ENCODE assay signal across 14 cellular contexts in the genomic region with DNA sequence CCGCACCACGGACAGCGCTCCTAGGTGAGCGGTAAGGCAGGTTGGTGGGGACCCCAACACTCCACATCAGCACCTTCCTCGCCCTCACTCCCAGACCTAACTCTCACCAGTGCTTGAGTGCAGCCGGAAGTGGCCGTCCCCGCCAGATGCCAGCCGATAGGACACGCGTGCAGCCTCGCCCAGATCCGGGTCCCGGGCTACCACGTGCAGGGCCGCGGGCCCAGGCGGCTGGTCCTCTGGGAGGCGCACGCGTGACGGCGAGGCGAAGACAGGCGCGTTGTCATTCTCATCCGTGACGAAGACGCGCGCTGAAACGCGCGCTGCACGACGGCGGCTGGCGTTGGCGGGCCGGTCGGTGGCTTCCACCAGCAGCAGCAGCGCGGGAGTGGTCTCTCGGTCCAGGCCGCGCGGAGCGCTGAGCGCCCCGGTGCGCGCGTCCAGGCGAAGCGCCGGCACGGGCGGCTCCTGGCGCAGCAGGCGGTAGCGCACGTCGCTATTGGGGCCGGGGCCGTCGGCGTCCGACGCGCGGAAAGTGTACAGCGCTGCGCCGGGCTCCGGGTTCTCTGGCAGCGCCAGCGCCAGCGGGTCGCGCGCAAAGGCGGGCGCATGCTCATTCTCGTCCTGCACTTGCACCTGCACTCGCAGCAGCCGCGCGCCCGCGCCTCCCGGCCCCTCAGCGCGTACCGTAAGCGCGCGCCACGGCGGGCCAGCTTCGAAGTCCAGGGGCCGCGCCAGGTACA. TPM values are rescaled to one million over a fixed set of nuclear protein-coding genes. Genes with fewer than 3 reads are reported as not detected.
A peak's percentile ranks its signal among the peaks of the same experiment; 100 is the strongest.
DNase-seq lines count a peak whose midpoint lies in the region; ATAC-seq and TF ChIP-seq lines count a peak whose summit lies in the region.
"Had no signal": no experiment of that assay in that cellular context is flagged by ENCODE, and none has a peak within 500 bp of the region (broad histone marks: within the 10 kb centered on the region; RNA-seq: fewer than 3 reads in every experiment).

No MANE protein-coding gene starts in this region.

- H3K4me1 Mint-ChIP-seq in activated T-helper 2 cell treated with anti-CD3 and anti-CD28 coated beads, Interferon-gamma antibody, Interleukin-2, Interleukin-4, amounts not matched to agents 10 μg/mL and 5 μg/mL and 100 μg/mL, durations not matched to agents 14 hours and 24 hours and 36 hours (ENCODE audit: low read depth): peaks cover 13% of the 10 kb centered on the region

- POLR2A ChIA-PET in OCI-LY7 (lab: Charles Lee): interaction anchor here (1.2 kb wide), 1 partner anchor 12 kb away, joined by 4 read pairs; no protein-coding TSS in a partner anchor

- H3K27ac Mint-ChIP-seq in activated T-helper 2 cell treated with anti-CD3 and anti-CD28 coated beads, Interferon-gamma antibody, Interleukin-2, Interleukin-4, amounts not matched to agents 10 μg/mL and 5 μg/mL and 100 μg/mL, durations not matched to agents 14 hours and 24 hours and 36 hours: no peak overlapping the region
- H3K27ac Mint-ChIP-seq: activated B cell treated with CpG ODN at 0.5 μM for 24 hours had no signal

- DNase-seq in NCI-H187 (lab: John Stamatoyannopoulos, UW) (peak; percentile 41 to 56), NCI-H187 treated with DMSO at 0.1 percent for 48 hours (lab: John Stamatoyannopoulos, UW) (no peak), colonic mucosa (peak; percentile 54), left lung (peak in 1 of 2 donors; percentile 81), suprapubic skin (ENCODE audit: low spot score in 2 of 2) (no peak), NCI-H1048 (lab: John Stamatoyannopoulos, UW) (no peak), OCI-LY7 (ENCODE audit: low spot score) (no peak)
- DNase-seq in activated T-helper 2 cell treated with anti-CD3 and anti-CD28 coated beads, Interferon-gamma antibody, Interleukin-2, Interleukin-4, amounts not matched to agents 10 μg/mL and 5 μg/mL and 100 μg/mL, durations not matched to agents 14 hours and 24 hours and 36 hours (ENCODE audit: low spot score): no peak
- DNase-seq: 8988T, activated B cell treated with CpG ODN at 0.5 μM for 24 hours, COR-L47, NCI-H1930, SK-N-SH had no signal

- H3K27ac ChIP-seq in colonic mucosa (no peak overlapping the region), left lung (no peak overlapping the region), suprapubic skin (no peak overlapping the region), OCI-LY7 (ENCODE audit: low read depth, low read length, poor library complexity, severe bottlenecking) (no peak overlapping the region)
- H3K27ac ChIP-seq: tibial artery had no signal

- H3K4me3 Mint-ChIP-seq in activated T-helper 2 cell treated with anti-CD3 and anti-CD28 coated beads, Interferon-gamma antibody, Interleukin-2, Interleukin-4, amounts not matched to agents 10 μg/mL and 5 μg/mL and 100 μg/mL, durations not matched to agents 14 hours and 24 hours and 36 hours (ENCODE audit: low read depth): no peak overlapping the region
- H3K4me3 Mint-ChIP-seq: activated B cell treated with CpG ODN at 0.5 μM for 24 hours had no signal

- H3K36me3 ChIP-seq in colonic mucosa: no peaks in the 10 kb centered on the region
- H3K36me3 ChIP-seq in left lung: peaks cover 0 to 51% of the 10 kb centered on the region in 2 donors
- H3K36me3 ChIP-seq in suprapubic skin: peaks cover 66% of the 10 kb centered on the region
- H3K36me3 ChIP-seq in OCI-LY7 (ENCODE audit: insufficient read depth, low read length): no peaks in the 10 kb centered on the region

- BruUV-seq in OCI-LY7 (replicated peaks; lab: Mats Ljungman, UMichigan): no TSS peak

- no peaks in the 10 kb centered on the region for H3K9me2 ChIP-seq in OCI-LY7 (ENCODE audit: insufficient read depth, low read length)
- H3K9me2 ChIP-seq: SK-N-SH had no signal

- no peak for TF ChIP-seq POLR2A in suprapubic skin (IDR thresholded peaks at IDR 0.05)

- no peaks in the 10 kb centered on the region for H3K27me3 ChIP-seq in colonic mucosa
- H3K27me3 ChIP-seq in left lung: no peaks in the 10 kb centered on the region
- peaks cover 3% of the 10 kb centered on the region for H3K27me3 ChIP-seq in suprapubic skin
- H3K27me3 ChIP-seq: tibial artery had no signal

- 60% methylated on average over 43 of the region's 102 CpGs for WGBS in suprapubic skin

- peak overlapping the region; percentile 35 for H3K4me3 ChIP-seq in colonic mucosa
- H3K4me3 ChIP-seq in left lung: peak overlapping the region; percentile 13 to 26
- H3K4me3 ChIP-seq in suprapubic skin: peak overlapping the region; percentile 47
- H3K4me3 ChIP-seq in OCI-LY7 (ENCODE audit: low read depth, low read length, poor library complexity, severe bottlenecking): no peak overlapping the region
- H3K4me3 ChIP-seq: tibial artery had no signal

- no peaks in the 10 kb centered on the region for H3K9me3 Mint-ChIP-seq in activated T-helper 2 cell treated with anti-CD3 and anti-CD28 coated beads, Interferon-gamma antibody, Interleukin-2, Interleukin-4, amounts not matched to agents 10 μg/mL and 5 μg/mL and 100 μg/mL, durations not matched to agents 14 hours and 24 hours and 36 hours
- H3K9me3 Mint-ChIP-seq: activated B cell treated with CpG ODN at 0.5 μM for 24 hours had no signal

- H3K36me3 Mint-ChIP-seq in activated T-helper 2 cell treated with anti-CD3 and anti-CD28 coated beads, Interferon-gamma antibody, Interleukin-2, Interleukin-4, amounts not matched to agents 10 μg/mL and 5 μg/mL and 100 μg/mL, durations not matched to agents 14 hours and 24 hours and 36 hours (ENCODE audit: low read depth): no peaks in the 10 kb centered on the region

- H3K4me2 ChIP-seq in OCI-LY7 (ENCODE audit: low read length): no peak overlapping the region
- H3K4me2 ChIP-seq: SK-N-SH had no signal

- H4K20me1 ChIP-seq in OCI-LY7 (ENCODE audit: insufficient read depth, low read length): no peaks in the 10 kb centered on the region

- peak; percentile 74 for ATAC-seq in left lung

- no peak for TF ChIP-seq EP300 in suprapubic skin (IDR thresholded peaks at IDR 0.05)

- CTCF ChIA-PET in OCI-LY7 (lab: Charles Lee; ENCODE audit: unreplicated experiment): no interaction called here

- H3K27me3 Mint-ChIP-seq in activated T-helper 2 cell treated with anti-CD3 and anti-CD28 coated beads, Interferon-gamma antibody, Interleukin-2, Interleukin-4, amounts not matched to agents 10 μg/mL and 5 μg/mL and 100 μg/mL, durations not matched to agents 14 hours and 24 hours and 36 hours (ENCODE audit: low read depth): no peaks in the 10 kb centered on the region
- H3K27me3 Mint-ChIP-seq: activated B cell treated with CpG ODN at 0.5 μM for 24 hours had no signal

- intact Hi-C loops in colonic mucosa (cut with DNase I) (no loop called here), left lung (cut with DNase I) (no loop called here), OCI-LY7 (cut with micrococcal nuclease; ENCODE audit: unreplicated experiment) (no loop called here)
- intact Hi-C loops in activated T-helper 2 cell treated with anti-CD3 and anti-CD28 coated beads, Interferon-gamma antibody, Interleukin-2, Interleukin-4, amounts not matched to agents 10 μg/mL and 5 μg/mL and 100 μg/mL, durations not matched to agents 14 hours and 24 hours and 36 hours (cut with micrococcal nuclease): no loop called here

- H3K9ac ChIP-seq in colonic mucosa (ENCODE audit: low read depth in 2 of 2, low read length in 2 of 2): peak overlapping the region in 1 of 2 donors; percentile 6
- H3K9ac ChIP-seq: SK-N-SH had no signal

- no peaks in the 10 kb centered on the region for H3K9me3 ChIP-seq in colonic mucosa
- H3K9me3 ChIP-seq in left lung: no peaks in the 10 kb centered on the region
- no peaks in the 10 kb centered on the region for H3K9me3 ChIP-seq in suprapubic skin
- no peaks in the 10 kb centered on the region for H3K9me3 ChIP-seq in OCI-LY7 (ENCODE audit: low read length)
- H3K9me3 ChIP-seq: SK-N-SH, tibial artery had no signal

- no peak overlapping the region for H2AFZ ChIP-seq in OCI-LY7 (ENCODE audit: low read length)

- TF ChIP-seq CTCF in colonic mucosa (IDR thresholded peaks at IDR 0.05) (no peak), left lung (IDR thresholded peaks at IDR 0.05) (no peak), suprapubic skin (IDR thresholded peaks at IDR 0.05) (no peak), OCI-LY7 (conservative IDR thresholded peaks at IDR 0.05; ENCODE audit: low read length) (no peak)

- peaks cover 5% of the 10 kb centered on the region for H3K4me1 ChIP-seq in colonic mucosa
- peaks cover 1 to 12% of the 10 kb centered on the region in 2 donors for H3K4me1 ChIP-seq in left lung
- peaks cover 9% of the 10 kb centered on the region for H3K4me1 ChIP-seq in suprapubic skin
- H3K4me1 ChIP-seq in OCI-LY7 (ENCODE audit: insufficient read depth, low read length, poor library complexity, severe bottlenecking): no peaks in the 10 kb centered on the region

- H3K79me2 ChIP-seq in OCI-LY7 (ENCODE audit: insufficient read depth, low read depth, low read length): no peaks in the 10 kb centered on the region

RNA-seq across cellular contexts. Expression of a gene that starts 10.8 kb away (rescaled TPM):
- total RNA-seq in colonic mucosa (100 to 1,000 TPM in 1 of 2 donors, 10 to 100 TPM in 1; 83.4 to 123 TPM), left lung (100 to 1,000 TPM; 202 to 264 TPM), suprapubic skin (100 to 1,000 TPM in 2 of 4 donors, 10 to 100 TPM in 2; 56.1 to 126 (median 81.9) TPM), OCI-LY7 (2022) (41.1 and 45.4 TPM in 2 replicates)
- 36.2 and 39.1 TPM in 2 replicates for total RNA-seq in activated T-helper 2 cell treated with anti-CD3 and anti-CD28 coated beads, Interferon-gamma antibody, Interleukin-2, Interleukin-4, amounts not matched to agents 10 μg/mL and 5 μg/mL and 100 μg/mL, durations not matched to agents 14 hours and 24 hours and 36 hours
- total RNA-seq in OCI-LY7 (2014; rRNA removed; shearing (Covaris generic)): 11.9 and 16.6 TPM in 2 replicates

RNA-seq across cellular contexts. Expression of a gene that starts 18.0 kb away (rescaled TPM):
- total RNA-seq in colonic mucosa: 100 to 1,000 TPM; 123 to 142 TPM
- 100 to 1,000 TPM; 127 TPM for total RNA-seq in left lung
- total RNA-seq in suprapubic skin: 10 to 100 TPM; 24.1 to 54.5 (median 40.1) TPM
- 134 and 142 TPM in 2 replicates for total RNA-seq in activated T-helper 2 cell treated with anti-CD3 and anti-CD28 coated beads, Interferon-gamma antibody, Interleukin-2, Interleukin-4, amounts not matched to agents 10 μg/mL and 5 μg/mL and 100 μg/mL, durations not matched to agents 14 hours and 24 hours and 36 hours
- 97.0 and 117 TPM in 2 replicates for total RNA-seq in OCI-LY7 (2014; rRNA removed; shearing (Covaris generic))
- 139 and 146 TPM in 2 replicates for total RNA-seq in OCI-LY7 (2022)

RNA-seq across cellular contexts. Expression of a gene that starts 25.5 kb away (rescaled TPM):
- total RNA-seq in colonic mucosa: 1 to 10 TPM; 4.7 to 8.3 TPM
- 10 to 100 TPM; 15.4 to 18.9 TPM for total RNA-seq in left lung
- total RNA-seq in suprapubic skin: 1 to 10 TPM; 3.9 to 9.0 (median 6.4) TPM
- 0.51 and 0.57 TPM in 2 replicates for total RNA-seq in activated T-helper 2 cell treated with anti-CD3 and anti-CD28 coated beads, Interferon-gamma antibody, Interleukin-2, Interleukin-4, amounts not matched to agents 10 μg/mL and 5 μg/mL and 100 μg/mL, durations not matched to agents 14 hours and 24 hours and 36 hours
- 0.67 and 1.1 TPM in 2 replicates for total RNA-seq in OCI-LY7 (2014; rRNA removed; shearing (Covaris generic))
- 0.53 and 0.67 TPM in 2 replicates for total RNA-seq in OCI-LY7 (2022)

RNA-seq across cellular contexts. Expression of a gene that starts 26.5 kb away (rescaled TPM):
- total RNA-seq in colonic mucosa (100 to 1,000 TPM; 115 to 157 TPM), left lung (100 to 1,000 TPM; 155 to 165 TPM), suprapubic skin (10 to 100 TPM; 59.8 to 83.8 (median 71.5) TPM), OCI-LY7 (2022) (80.3 and 88.2 TPM in 2 replicates)
- total RNA-seq in activated T-helper 2 cell treated with anti-CD3 and anti-CD28 coated beads, Interferon-gamma antibody, Interleukin-2, Interleukin-4, amounts not matched to agents 10 μg/mL and 5 μg/mL and 100 μg/mL, durations not matched to agents 14 hours and 24 hours and 36 hours: 99.5 and 105 TPM in 2 replicates
- 52.0 and 64.8 TPM in 2 replicates for total RNA-seq in OCI-LY7 (2014; rRNA removed; shearing (Covaris generic))

RNA-seq across cellular contexts. Expression of a gene that starts 26.6 kb away (rescaled TPM):
- total RNA-seq in colonic mucosa (10 to 100 TPM; 17.5 to 25.7 TPM), left lung (10 to 100 TPM; 18.0 to 19.5 TPM), suprapubic skin (10 to 100 TPM; 15.9 to 33.6 (median 18.3) TPM), OCI-LY7 (2022) (25.0 and 33.6 TPM in 2 replicates)
- total RNA-seq in activated T-helper 2 cell treated with anti-CD3 and anti-CD28 coated beads, Interferon-gamma antibody, Interleukin-2, Interleukin-4, amounts not matched to agents 10 μg/mL and 5 μg/mL and 100 μg/mL, durations not matched to agents 14 hours and 24 hours and 36 hours: 29.4 and 30.1 TPM in 2 replicates
- total RNA-seq in OCI-LY7 (2014; rRNA removed; shearing (Covaris generic)): 26.4 and 29.4 TPM in 2 replicates

Comparison
In these comparisons a context has a peak if more than half of its experiments do, and no peak if none do; other contexts are left out.
1. DNase-seq: peak in NCI-H187 (2 of 2) and colonic mucosa (single experiment); none in NCI-H187 treated with DMSO at 0.1 percent for 48 hours (single experiment), suprapubic skin (0 of 2), activated T-helper 2 cell treated with anti-CD3 and anti-CD28 coated beads, Interferon-gamma antibody, Interleukin-2, Interleukin-4, amounts not matched to agents 10 μg/mL and 5 μg/mL and 100 μg/mL, durations not matched to agents 14 hours and 24 hours and 36 hours (single experiment), NCI-H1048 (single experiment) and OCI-LY7 (single experiment).